11 cellular contexts compared by ENCODE assay signal in genomic region chr5:121152411-121152810, GRCh38.
"Had no signal": no experiment of that assay in that cellular context is flagged by ENCODE, and none has a peak within 500 bp of the region (broad histone marks: within the 10 kb centered on the region; RNA-seq: fewer than 3 reads in every experiment).

No MANE protein-coding gene starts in this region.

- DNase-seq: activated CD4-positive, alpha-beta T cell treated with anti-CD3 and anti-CD28 coated beads, Interleukin-2, amount 50 U/mL, for 48 hours; activated CD4-positive, CD25-positive, alpha-beta regulatory T cell treated with anti-CD3 and anti-CD28 coated beads, Interleukin-2, amount 50 U/mL, for 72 hours; activated naive CD8-positive, alpha-beta T cell treated with anti-CD3 and anti-CD28 coated beads, Interleukin-2, amount 50 U/mL, for 24 hours; activated T-cell treated with anti-CD3 and anti-CD28 coated beads, Interleukin-2, amount 50 U/mL, for 72 hours; glutamatergic neuron; left cardiac atrium; lower lobe of right lung; sigmoid colon; stimulated activated CD4-positive, alpha-beta T cell treated with anti-CD3 and anti-CD28 coated beads, Interleukin-2, amount 100 ng/mL, for 24 hours; stimulated activated naive B cell treated with anti-CD40 and anti-IgM and Interleukin-4, amounts not matched to agents 10 μg/mL and 1 μg/mL and 100 μg/mL, for 72 hours; transverse colon had no signal

- ATAC-seq: activated naive CD8-positive, alpha-beta T cell treated with anti-CD3 and anti-CD28 coated beads, Interleukin-2, amount 50 U/mL, for 24 hours; activated T-cell treated with anti-CD3 and anti-CD28 coated beads, Interleukin-2, amount 50 U/mL, for 72 hours; left cardiac atrium; lower lobe of right lung; stimulated activated naive B cell treated with anti-CD40 and anti-IgM and Interleukin-4, amounts not matched to agents 10 μg/mL and 1 μg/mL and 100 μg/mL, for 72 hours had no signal
